10 cellular contexts compared by ENCODE assay signal in genomic region chr4:110508827-110509446, GRCh38. TPM values are rescaled to one million over a fixed set of nuclear protein-coding genes. Genes with fewer than 3 reads are reported as not detected.
DNase-seq lines count a peak whose midpoint lies in the region; ATAC-seq, FAIRE-seq and TF ChIP-seq lines count a peak whose summit lies in the region.
"Had no signal": no experiment of that assay in that cellular context is flagged by ENCODE, and none has a peak within 500 bp of the region (broad histone marks: within the 10 kb centered on the region; RNA-seq: fewer than 3 reads in every experiment).

No MANE protein-coding gene starts in this region.

- peak; percentile 34; the same call in 1 of the 2 replicates for TF ChIP-seq CTCF in LNCAP (IDR thresholded peaks at IDR 0.05)
- TF ChIP-seq CTCF in K562 (IDR thresholded peaks at IDR 0.05 in 2 of 3, conservative IDR thresholded peaks at IDR 0.05 in 1 of 3; ENCODE audit: insufficient read depth in 2 of 3, low read depth in 1 of 3, low read length in 3 of 3) = peak; percentile 9 to 67 (median 21); a peak in 3 of 6 replicates
- no peak for TF ChIP-seq CTCF in mesothelial cell of epicardium (IDR thresholded peaks at IDR 0.05; ENCODE audit: unreplicated experiment)

- H3K27ac ChIP-seq in K562 (ENCODE audit: extremely low read depth, low read depth, low read length) = no peak overlapping the region

- TF ChIP-seq RAD21 in K562 (CRISPR knock-in tag; conservative IDR thresholded peaks at IDR 0.05 in 1 of 2, IDR thresholded peaks at IDR 0.05 in 1 of 2) = peak; percentile 76 to 81

- H3K79me2 ChIP-seq in K562 (ENCODE audit: control insufficient read depth, insufficient read depth, low read length) = no peaks in the 10 kb centered on the region

- in situ Hi-C loops in K562 (cut with MboI) = loop anchor here (10.0 to 25.0 kb wide), 2 partner anchors 194 to 1097 kb away; no protein-coding TSS in a partner anchor

- no peak for TF ChIP-seq POLR2A in K562 (conservative IDR thresholded peaks at IDR 0.05)

- no peaks in the 10 kb centered on the region for H3K9me3 ChIP-seq in K562 (replicated peaks; ENCODE audit: control insufficient read depth, insufficient read depth, low read depth, low read length)

- no peak overlapping the region for H3K4me3 ChIP-seq in K562

- CTCF ChIA-PET in K562 (lab: Yijun Ruan, JAX; ENCODE audit: low intra/inter-chr PET ratio) = interaction anchor here (0.7 to 2.8 kb wide), 7 partner anchors 11 to 510 kb away, joined by 3 to 18 read pairs (median 7); no protein-coding TSS in a partner anchor

- intact Hi-C loops in K562 (cut with micrococcal nuclease) = loop anchor here (1.0 kb wide), 1 partner anchor 510 kb away; no protein-coding TSS in a partner anchor

- no peaks in the 10 kb centered on the region for H3K4me1 ChIP-seq in K562 (replicated peaks in 1 of 2; ENCODE audit: control insufficient read depth in 2 of 2, insufficient read depth in 2 of 2, low read length in 2 of 2)

- no TSS peak for BruUV-seq in K562 (replicated peaks; lab: Mats Ljungman, UMichigan)

- no peak overlapping the region for H2AFZ ChIP-seq in K562 (ENCODE audit: low read depth, low read length)

- H3K36me3 ChIP-seq in K562 (ENCODE audit: control insufficient read depth, insufficient read depth, low read length) = no peaks in the 10 kb centered on the region

- H3K9me1 ChIP-seq in K562 (ENCODE audit: control insufficient read depth, insufficient read depth, low read length) = no peaks in the 10 kb centered on the region

- H3K9ac ChIP-seq in K562 (ENCODE audit: insufficient read depth in 1 of 2, low read depth in 2 of 2, low read length in 2 of 2) = no peak overlapping the region

- no peaks in the 10 kb centered on the region for H3K36me3 Mint-ChIP-seq in mesothelial cell of epicardium
- H3K36me3 Mint-ChIP-seq: memory B cell had no signal

- peak overlapping the region; percentile 39 for H3K27ac Mint-ChIP-seq in mesothelial cell of epicardium
- H3K27ac Mint-ChIP-seq: memory B cell had no signal

- FAIRE-seq in K562 (lab: Jason Lieb, UNC) (no peak), GM19239 (lab: Jason Lieb, UNC) (no peak)

- DNase-seq in GM03348 (ENCODE audit: low spot score) (peak; percentile 53), K562 (ENCODE audit: extremely low read depth in 1 of 4, low spot score in 3 of 4) (peak in 2 of 4 experiments; percentile 13 to 33), mesothelial cell of epicardium (ENCODE audit: low spot score in 2 of 2, unreplicated experiment in 2 of 2) (no peak), NCI-H1092 (lab: John Stamatoyannopoulos, UW) (no peak), HuH-7 (ENCODE audit: low spot score) (no peak), NCI-H1694 (lab: John Stamatoyannopoulos, UW) (no peak), GM19239 (ENCODE audit: insufficient read length, low spot score) (no peak)
- DNase-seq: activated CD4-positive, alpha-beta T cell treated with anti-CD3 and anti-CD28 coated beads, Interleukin-2, amount 50 U/mL, for 48 hours had no signal

- no peak for TF ChIP-seq EP300 in K562 (IDR thresholded peaks at IDR 0.05; ENCODE audit: low read length)

- peaks cover 15% of the 10 kb centered on the region for H3K4me1 Mint-ChIP-seq in mesothelial cell of epicardium
- H3K4me1 Mint-ChIP-seq: memory B cell had no signal

- no peak overlapping the region for H3K4me2 ChIP-seq in K562 (ENCODE audit: insufficient read depth, low read length)

- WGBS in K562 (ENCODE audit: insufficient coverage, low coverage, missing lambda C conversion rate) = 3% methylated on average over 2 of the region's 2 CpGs

- H4K20me1 ChIP-seq in K562 (replicated peaks; ENCODE audit: control insufficient read depth, insufficient read depth, low read length) = no peaks in the 10 kb centered on the region

- ATAC-seq in K562 = peak; percentile 81

- no peaks in the 10 kb centered on the region; a peak in 2 of 5 replicates for H3K27me3 ChIP-seq in K562 (ENCODE audit: control insufficient read depth in 2 of 2, insufficient read depth in 2 of 2, low read length in 2 of 2)

- H3K9me3 Mint-ChIP-seq in mesothelial cell of epicardium = no peaks in the 10 kb centered on the region
- H3K9me3 Mint-ChIP-seq: memory B cell had no signal

- POLR2A ChIA-PET in K562 (lab: Yijun Ruan, JAX) = interaction anchor here (1.3 kb wide), 1 partner anchor 164 kb away, joined by 3 read pairs; no protein-coding TSS in a partner anchor

- H3K27me3 Mint-ChIP-seq in mesothelial cell of epicardium (ENCODE audit: low read depth) = no peaks in the 10 kb centered on the region

- no peak overlapping the region for H3K4me3 Mint-ChIP-seq in mesothelial cell of epicardium
- H3K4me3 Mint-ChIP-seq: memory B cell had no signal

TF ChIP-seq in K562, 482 proteins besides CTCF, POLR2A, EP300 and RAD21 (continues in another document):
- TF ChIP-seq SMC3 (conservative IDR thresholded peaks at IDR 0.05; ENCODE audit: insufficient read depth, low read depth, low read length) = 0 out of 2 replicates have a peak, but pooled peaks have one; percentile 11
- TF ChIP-seq E4F1 (CRISPR knock-in tag; IDR thresholded peaks at IDR 0.05; ENCODE audit: borderline replicate concordance) = no peak
- no peak for TF ChIP-seq PBX2 (CRISPR knock-in tag; IDR thresholded peaks at IDR 0.05; ENCODE audit: low read depth)
- peak; percentile 54; the same call in 1 of the 2 replicates for TF ChIP-seq PBX2 (tag; conservative IDR thresholded peaks at IDR 0.05; ENCODE audit: low read depth)
- TF ChIP-seq DEAF1 (CRISPR knock-in tag; IDR thresholded peaks at IDR 0.05) = peak; percentile 62

RNA-seq across cellular contexts. Expression of gene ENPEP, which starts 33.0 kb away (rescaled TPM):
- not detected in 2 replicates for total RNA-seq in K562 (2011; cell fraction: chromatin; rRNA removed; ENCODE audit: low replicate concordance)
- not detected in 2 replicates for total RNA-seq in K562 (2011; cell fraction: nucleolus; rRNA removed)
- not detected in 2 replicates for total RNA-seq in K562 (2011; cell fraction: nucleoplasm; rRNA removed)
- total RNA-seq in K562 (2014; rRNA removed) (not detected in 2 replicates), K562 (2014; rRNA removed; fragmentation: Illumina TruSeq; extraction: Trizol) (not detected in 2 replicates), K562 (2015; rRNA removed; fragmentation: Illumina TruSeq; extraction: Trizol) (0.04 TPM in 1 of 2 replicates, not detected in the other), K562 (2021) (not detected in 2 replicates), mesothelial cell of epicardium (11.9 to 15.3 TPM (median 13.4 TPM) in 3 replicates)
- polyA plus RNA-seq in K562 (2011; rRNA removed) (0.01 TPM in 1 of 2 replicates, not detected in the other), K562 (2014; fragmentation: Illumina TruSeq; extraction: Trizol) (not detected in 2 replicates), K562 (2014; fragmentation: Nextera tagmentation; extraction: Ambion mirVana) (not detected), K562 (2014; rRNA removed) (0.01 TPM in 1 of 2 replicates, not detected in the other)
- polyA plus RNA-seq in K562 (2011; cell fraction: cytosol; rRNA removed) = not detected in 2 replicates
- polyA plus RNA-seq in K562 (2011; cell fraction: nucleus; rRNA removed) = not detected in 2 replicates
- polyA plus RNA-seq in K562 (2012) = 0.05 and 0.14 TPM in 2 replicates
- polyA minus RNA-seq in K562 (2011; rRNA and poly(A)+ RNA removed) = 0.12 TPM in 1 of 2 replicates, not detected in the other
- polyA minus RNA-seq in K562 (2011; cell fraction: cytosol; rRNA and poly(A)+ RNA removed) = not detected in 2 replicates
- not detected in 2 replicates for polyA minus RNA-seq in K562 (2011; cell fraction: nucleus; rRNA and poly(A)+ RNA removed)
